ENCODE assay signal across 34 cellular contexts in genomic region chr3:161166051-161166450, GRCh38.
"Had no signal": no experiment of that assay in that cellular context is flagged by ENCODE, and none has a peak within 500 bp of the region (broad histone marks: within the 10 kb centered on the region; RNA-seq: fewer than 3 reads in every experiment).

No MANE protein-coding gene starts in this region.

- H3K27me3 ChIP-seq: adrenal gland, ascending aorta, body of pancreas, brain microvascular endothelial cell, breast epithelium, cardiac muscle cell had no signal

- H3K27ac ChIP-seq: adrenal gland, ascending aorta, body of pancreas, brain microvascular endothelial cell, breast epithelium, cardiac muscle cell had no signal

- H3K9me3 ChIP-seq: adrenal gland, body of pancreas had no signal

- ATAC-seq: activated naive CD4-positive, alpha-beta T cell treated with anti-CD3 and anti-CD28 coated beads, Interleukin-2, amount 50 U/mL, for 72 hours; activated naive CD8-positive, alpha-beta T cell treated with anti-CD3 and anti-CD28 coated beads, Interleukin-2, amount 50 U/mL, for 24 hours; activated T-cell treated with anti-CD3 and anti-CD28 coated beads, Interleukin-2, amount 50 U/mL, for 4 hours; activated T-cell treated with anti-CD3 and anti-CD28 coated beads, Interleukin-2, amount 50 U/mL, for 72 hours; activated T-helper 17 cell treated with anti-CD3 and anti-CD28 coated beads, Interleukin-2, amount 50 U/mL, for 72 hours; body of pancreas had no signal

- DNase-seq: activated effector memory CD4-positive, alpha-beta T cell treated with anti-CD3 and anti-CD28 coated beads, Interleukin-2, amount 50 U/mL, for 16 hours; activated effector memory CD4-positive, alpha-beta T cell treated with Interleukin-2 at 50 U/mL for 16 hours; activated gamma-delta T cell; activated gamma-delta T cell treated with Interleukin-2 at 50 U/mL for 16 hours; activated naive CD4-positive, alpha-beta T cell; activated naive CD4-positive, alpha-beta T cell treated with anti-CD3 and anti-CD28 coated beads for 36 hours; activated naive CD4-positive, alpha-beta T cell treated with anti-CD3 and anti-CD28 coated beads, Interleukin-2, amount 10 ng/mL, durations not matched to agents 7 days and 5 days; activated naive CD4-positive, alpha-beta T cell treated with anti-CD3 and anti-CD28 coated beads, Interleukin-2, amount 50 U/mL, for 16 hours; activated naive CD4-positive, alpha-beta T cell treated with Interleukin-2 at 50 U/mL for 16 hours; activated naive CD8-positive, alpha-beta T cell treated with anti-CD3 and anti-CD28 coated beads for 36 hours; activated naive CD8-positive, alpha-beta T cell treated with anti-CD3 and anti-CD28 coated beads, Interleukin-2, amount 10 ng/mL, durations not matched to agents 7 days and 5 days; activated naive CD8-positive, alpha-beta T cell treated with anti-CD3 and anti-CD28 coated beads, Interleukin-2, amount 50 U/mL, for 24 hours; activated T-cell treated with anti-CD3 and anti-CD28 coated beads, Interleukin-2, amount 50 U/mL, for 1 hour; activated T-cell treated with anti-CD3 and anti-CD28 coated beads, Interleukin-2, amount 50 U/mL, for 24 hours; activated T-cell treated with anti-CD3 and anti-CD28 coated beads, Interleukin-2, amount 50 U/mL, for 4 hours; activated T-cell treated with anti-CD3 and anti-CD28 coated beads, Interleukin-2, amount 50 U/mL, for 48 hours; activated T-cell treated with anti-CD3 and anti-CD28 coated beads, Interleukin-2, amount 50 U/mL, for 72 hours; adrenal gland; amniotic stem cell; amygdala; anterior cingulate cortex; aorta; body of pancreas; brain microvascular endothelial cell; caudate nucleus; central memory CD4-positive, alpha-beta T cell; cerebellar nuclear complex had no signal

- H3K4me3 ChIP-seq: adrenal gland, ascending aorta, body of pancreas, breast epithelium, cardiac muscle cell had no signal

- FAIRE-seq: astrocyte, bronchial epithelial cell had no signal

- H3K4me1 ChIP-seq: adrenal gland, ascending aorta, body of pancreas, breast epithelium had no signal

- H3K36me3 ChIP-seq: adrenal gland, ascending aorta, brain microvascular endothelial cell, breast epithelium, cardiac muscle cell had no signal
